ENCODE assay signal across 10 cellular contexts in the genomic region with DNA sequence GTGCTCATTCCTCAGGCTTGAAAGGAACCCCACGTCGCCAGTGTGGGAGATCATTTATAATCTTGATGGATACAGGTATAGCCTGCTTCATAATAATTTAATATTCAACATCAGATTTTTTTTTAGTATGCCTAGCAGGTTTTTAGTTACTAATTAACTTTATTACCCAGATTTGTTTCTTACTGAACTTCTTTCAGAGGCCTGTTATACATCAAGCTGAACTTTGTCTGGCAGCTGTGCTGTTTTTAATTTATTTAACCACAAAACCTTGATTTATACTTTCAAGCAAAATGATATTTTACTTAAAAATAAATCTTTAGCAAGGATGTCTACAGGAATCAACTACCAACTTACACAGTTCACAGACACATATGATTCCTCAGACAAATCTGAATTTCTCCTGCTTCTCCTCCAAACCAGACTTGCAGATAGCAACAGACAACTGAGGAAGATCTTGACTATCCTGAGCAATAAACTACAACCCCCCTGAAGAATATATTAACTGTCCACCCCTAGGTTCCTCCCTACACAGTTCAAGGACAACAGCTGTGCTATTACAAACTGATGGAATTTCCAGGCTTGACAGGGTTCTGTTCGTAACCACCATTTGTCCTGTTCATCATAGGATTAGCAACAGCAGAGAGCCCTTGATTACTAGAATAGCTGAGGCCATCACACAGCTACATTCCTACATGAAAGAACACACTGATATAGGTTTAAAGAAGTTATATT. TPM values are rescaled to one million over a fixed set of nuclear protein-coding genes. Genes with fewer than 3 reads are reported as not detected.
DNase-seq lines count a peak whose midpoint lies in the region; ATAC-seq and TF ChIP-seq lines count a peak whose summit lies in the region.
"Had no signal": no experiment of that assay in that cellular context is flagged by ENCODE, and none has a peak within 500 bp of the region (broad histone marks: within the 10 kb centered on the region; RNA-seq: fewer than 3 reads in every experiment).

No MANE protein-coding gene starts in this region.

- H3K27ac ChIP-seq in A673 (ENCODE audit: low read depth, low read length, poor library complexity, severe bottlenecking) (peak overlapping the region; percentile 82), OCI-LY1 (ENCODE audit: low read depth, low read length, poor library complexity, severe bottlenecking) (peak overlapping the region; percentile 93), epithelial cell of prostate (peak overlapping the region; percentile 89)

- H3K9me3 ChIP-seq in A673 (ENCODE audit: low read depth, low read length, poor library complexity, severe bottlenecking) = no peaks in the 10 kb centered on the region
- no peaks in the 10 kb centered on the region for H3K9me3 ChIP-seq in OCI-LY1 (ENCODE audit: low read length)
- H3K9me3 ChIP-seq: BE2C had no signal

- CTCF ChIA-PET in A673 (lab: Charles Lee) = no interaction called here

- no peaks in the 10 kb centered on the region for H4K20me1 ChIP-seq in OCI-LY1 (ENCODE audit: insufficient read depth, low read length)

- ATAC-seq in natural killer cell = no peak
- ATAC-seq: T-cell had no signal

- H2AFZ ChIP-seq in OCI-LY1 (ENCODE audit: low read length) = no peak overlapping the region

- H3K36me3 ChIP-seq in A673 (ENCODE audit: insufficient read depth, low read length, poor library complexity, severe bottlenecking) (peaks cover 3% of the 10 kb centered on the region), OCI-LY1 (ENCODE audit: insufficient read depth, low read length) (no peaks in the 10 kb centered on the region)
- H3K36me3 ChIP-seq: BE2C had no signal

- H3K27me3 Mint-ChIP-seq in natural killer cell (ENCODE audit: low read depth in 2 of 2) = no peaks in the 10 kb centered on the region
- H3K27me3 Mint-ChIP-seq: T-cell had no signal

- peak overlapping the region; percentile 17 for H3K4me3 ChIP-seq in A673 (ENCODE audit: low read depth, low read length, poor library complexity, severe bottlenecking)
- H3K4me3 ChIP-seq in OCI-LY1 (ENCODE audit: low read depth, low read length, poor library complexity, severe bottlenecking) = peak overlapping the region; percentile 27

- DNase-seq in A673 (ENCODE audit: low spot score) (peak; percentile 34), epithelial cell of prostate (ENCODE audit: low read depth, low spot score) (no peak), natural killer cell (no peak), NCI-H1417 (lab: John Stamatoyannopoulos, UW) (no peak), COLO829 (ENCODE audit: low spot score) (no peak), T-helper 1 cell (no peak)
- no peak for DNase-seq in activated CD8-positive, alpha-beta memory T cell treated with anti-CD3 and anti-CD28 coated beads, Interleukin-2, amount 50 U/mL, for 4 hours
- DNase-seq: BE2C, T-cell had no signal

- H3K27ac Mint-ChIP-seq in natural killer cell = peak overlapping the region; percentile 50 to 70

- TSS peak; percentile 74 for BruUV-seq in A673 (replicated peaks; lab: Mats Ljungman, UMichigan)

- H3K9ac ChIP-seq in OCI-LY1 (ENCODE audit: low read length) = peak overlapping the region; percentile 31

- no peaks in the 10 kb centered on the region for H3F3A ChIP-seq in OCI-LY1 (ENCODE audit: insufficient read depth, low read length)

- H3K36me3 Mint-ChIP-seq in natural killer cell = no peaks in the 10 kb centered on the region

- intact Hi-C loops in A673 (cut with micrococcal nuclease; ENCODE audit: unreplicated experiment) (no loop called here), natural killer cell (cut with micrococcal nuclease) (no loop called here)

- POLR2A ChIA-PET in A673 (lab: Charles Lee; ENCODE audit: low non-redundant PET) = no interaction called here

- peak overlapping the region; percentile 33 for H3K4me2 ChIP-seq in OCI-LY1 (ENCODE audit: low read length)

- peaks cover 9% of the 10 kb centered on the region; the same call in 1 of the 2 replicates for H3K79me2 ChIP-seq in OCI-LY1 (ENCODE audit: insufficient read depth, low read length)

- no peaks in the 10 kb centered on the region for H3K9me3 Mint-ChIP-seq in natural killer cell
- H3K9me3 Mint-ChIP-seq: T-cell had no signal

- no peaks in the 10 kb centered on the region for H3K9me2 ChIP-seq in OCI-LY1 (ENCODE audit: low read depth, low read length)

- H3K4me1 Mint-ChIP-seq in natural killer cell = peaks cover 38 to 51% of the 10 kb centered on the region in 2 donors

- H3K4me3 Mint-ChIP-seq in natural killer cell = no peak overlapping the region

- TF ChIP-seq CTCF in A673 (conservative IDR thresholded peaks at IDR 0.05; ENCODE audit: low read depth, low read length) = no peak
- TF ChIP-seq CTCF in OCI-LY1 (IDR thresholded peaks at IDR 0.05; ENCODE audit: low read length) = no peak
- no peak for TF ChIP-seq CTCF in natural killer cell (IDR thresholded peaks at IDR 0.05)

- peaks cover 45% of the 10 kb centered on the region for H3K4me1 ChIP-seq in A673 (ENCODE audit: insufficient read depth, low read length, poor library complexity, severe bottlenecking)
- peaks cover 73% of the 10 kb centered on the region for H3K4me1 ChIP-seq in OCI-LY1 (ENCODE audit: insufficient read depth, low read length, severe bottlenecking)

- no peaks in the 10 kb centered on the region for H3K27me3 ChIP-seq in A673 (replicated peaks; ENCODE audit: insufficient read depth, low read depth, low read length, poor library complexity)
- no peaks in the 10 kb centered on the region for H3K27me3 ChIP-seq in OCI-LY1 (ENCODE audit: insufficient read depth, low read length)
- H3K27me3 ChIP-seq: BE2C had no signal

RNA-seq across cellular contexts. Expression of a gene that starts 0.6 kb away (rescaled TPM):
- total RNA-seq in A673 (2021) = 105 and 110 TPM in 2 replicates
- 10 to 100 TPM; 74.5 to 97.1 (median 88.9) TPM for total RNA-seq in natural killer cell
